ENCODE assay signal across 18 cellular contexts in the genomic region with DNA sequence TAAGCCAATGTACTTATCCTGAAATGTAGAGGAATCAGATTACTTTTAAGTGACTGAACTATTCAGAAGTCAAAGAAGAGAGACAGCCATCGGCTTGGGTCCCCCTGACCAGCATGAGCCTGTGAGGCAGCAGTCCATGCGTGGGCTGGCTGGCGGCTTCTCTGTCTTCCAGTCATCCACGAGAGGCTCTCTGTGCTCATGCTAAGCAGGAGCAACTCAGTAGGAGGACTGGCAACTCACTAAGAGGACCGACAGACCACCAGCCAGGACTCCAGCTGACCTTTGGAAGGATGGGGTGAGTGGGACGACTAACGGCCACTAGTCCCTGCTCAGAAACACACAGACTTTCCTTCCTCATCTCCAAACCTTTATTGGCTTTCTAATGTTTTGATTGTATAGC.
"Had no signal": no experiment of that assay in that cellular context is flagged by ENCODE, and none has a peak within 500 bp of the region (broad histone marks: within the 10 kb centered on the region; RNA-seq: fewer than 3 reads in every experiment).

No MANE protein-coding gene starts in this region.

- H3K4me3 ChIP-seq: ascending aorta, dorsolateral prefrontal cortex, gastrocnemius medialis, heart right ventricle, tibial artery had no signal

- H3K27me3 Mint-ChIP-seq: activated naive CD8-positive, alpha-beta T cell treated with anti-CD3 and anti-CD28 coated beads, Interleukin-2, amount 50 U/mL, for 24 hours; natural killer cell treated with Interleukin-12 subunit alpha and Interleukin-12 subunit beta and Interleukin-15 and Interleukin-18, amount 100 ng/mL, for 72 hours had no signal

- H3K27ac ChIP-seq: gastrocnemius medialis, tibial artery had no signal

- H3K4me3 Mint-ChIP-seq: activated naive CD4-positive, alpha-beta T cell treated with anti-CD3 and anti-CD28 coated beads for 36 hours; activated naive CD8-positive, alpha-beta T cell treated with anti-CD3 and anti-CD28 coated beads, Interleukin-2, amount 50 U/mL, for 24 hours; endodermal cell; natural killer cell treated with Interleukin-12 subunit alpha and Interleukin-12 subunit beta and Interleukin-15 and Interleukin-18, amount 100 ng/mL, for 72 hours had no signal

- ATAC-seq: activated naive CD8-positive, alpha-beta T cell treated with anti-CD3 and anti-CD28 coated beads, Interleukin-2, amount 50 U/mL, for 24 hours; gastrocnemius medialis; natural killer cell treated with Interleukin-12 subunit alpha and Interleukin-12 subunit beta and Interleukin-15 and Interleukin-18, amount 100 ng/mL, for 72 hours had no signal

- H3K9me3 Mint-ChIP-seq: activated naive CD4-positive, alpha-beta T cell treated with anti-CD3 and anti-CD28 coated beads for 36 hours; activated naive CD8-positive, alpha-beta T cell treated with anti-CD3 and anti-CD28 coated beads, Interleukin-2, amount 50 U/mL, for 24 hours; endodermal cell; natural killer cell treated with Interleukin-12 subunit alpha and Interleukin-12 subunit beta and Interleukin-15 and Interleukin-18, amount 100 ng/mL, for 72 hours had no signal

- DNase-seq: activated CD4-positive, alpha-beta T cell treated with anti-CD3 and anti-CD28 coated beads for 1 hour; activated CD4-positive, alpha-beta T cell treated with anti-CD3 and anti-CD28 coated beads, Interleukin-2, amount 50 U/mL, for 4 hours; activated naive CD4-positive, alpha-beta T cell treated with anti-CD3 and anti-CD28 coated beads for 36 hours; activated naive CD8-positive, alpha-beta T cell treated with anti-CD3 and anti-CD28 coated beads, Interleukin-2, amount 50 U/mL, for 24 hours; activated T-cell treated with anti-CD3 and anti-CD28 coated beads for 4 hours; dorsolateral prefrontal cortex; endodermal cell; gastrocnemius medialis; heart right ventricle; left cardiac atrium; mesendoderm; nucleus accumbens; stimulated activated CD4-positive, alpha-beta T cell treated with anti-CD3 and anti-CD28 coated beads, Interleukin-12 subunit alpha, Interleukin-12 subunit beta, amount 100 ng/mL, for 4 hours; stimulated activated CD4-positive, alpha-beta T cell treated with anti-CD3 and anti-CD28 coated beads, Interleukin-2, amount 100 ng/mL, for 24 hours; T-helper 9 cell; tibial artery had no signal

- H3K4me1 ChIP-seq: ascending aorta, gastrocnemius medialis, tibial artery had no signal

- H3K9me3 ChIP-seq: ascending aorta, gastrocnemius medialis, heart right ventricle, tibial artery had no signal

- H3K27me3 ChIP-seq: ascending aorta, dorsolateral prefrontal cortex, gastrocnemius medialis, heart right ventricle, tibial artery had no signal

- H3K4me1 Mint-ChIP-seq: activated naive CD8-positive, alpha-beta T cell treated with anti-CD3 and anti-CD28 coated beads, Interleukin-2, amount 50 U/mL, for 24 hours; endodermal cell had no signal

- H3K27ac Mint-ChIP-seq: activated naive CD4-positive, alpha-beta T cell treated with anti-CD3 and anti-CD28 coated beads for 36 hours; activated naive CD8-positive, alpha-beta T cell treated with anti-CD3 and anti-CD28 coated beads, Interleukin-2, amount 50 U/mL, for 24 hours; endodermal cell; natural killer cell treated with Interleukin-12 subunit alpha and Interleukin-12 subunit beta and Interleukin-15 and Interleukin-18, amount 100 ng/mL, for 72 hours had no signal
